Comparison of ENCODE assay signal across 1 cellular context in the genomic region with DNA sequence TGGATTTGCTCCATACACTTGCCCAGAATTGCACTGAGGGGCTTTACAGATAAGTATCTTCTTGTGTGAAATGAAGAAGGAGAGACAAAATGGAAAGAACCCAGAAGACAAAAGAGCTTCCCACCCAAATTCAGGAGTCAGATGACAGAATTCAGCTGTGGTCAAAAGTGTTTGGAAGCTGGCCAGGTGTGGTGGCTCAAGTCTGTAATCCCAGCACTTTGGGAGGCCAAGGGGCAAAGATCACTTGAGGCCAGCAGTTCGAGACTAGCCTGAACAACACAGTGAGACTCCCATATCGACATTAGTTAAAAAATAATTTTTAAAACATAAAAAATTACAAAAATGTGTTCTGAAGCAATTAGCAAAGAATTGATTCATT.
TF ChIP-seq lines count a peak whose summit lies in the region.

No MANE protein-coding gene starts in this region.

TF ChIP-seq in endothelial cell of umbilical vein, 7 proteins besides CTCF, POLR2A, EP300 and RAD21:
- TF ChIP-seq GATA2 (IDR thresholded peaks at IDR 0.05; ENCODE audit: insufficient read depth, insufficient read length, low read depth, low read length) = no peak
- no peak for TF ChIP-seq JUN (IDR thresholded peaks at IDR 0.05; ENCODE audit: borderline replicate concordance, insufficient read depth, insufficient read length, low read depth)
